Comparison of ENCODE assay signal across 1 cellular context in the genomic region with DNA sequence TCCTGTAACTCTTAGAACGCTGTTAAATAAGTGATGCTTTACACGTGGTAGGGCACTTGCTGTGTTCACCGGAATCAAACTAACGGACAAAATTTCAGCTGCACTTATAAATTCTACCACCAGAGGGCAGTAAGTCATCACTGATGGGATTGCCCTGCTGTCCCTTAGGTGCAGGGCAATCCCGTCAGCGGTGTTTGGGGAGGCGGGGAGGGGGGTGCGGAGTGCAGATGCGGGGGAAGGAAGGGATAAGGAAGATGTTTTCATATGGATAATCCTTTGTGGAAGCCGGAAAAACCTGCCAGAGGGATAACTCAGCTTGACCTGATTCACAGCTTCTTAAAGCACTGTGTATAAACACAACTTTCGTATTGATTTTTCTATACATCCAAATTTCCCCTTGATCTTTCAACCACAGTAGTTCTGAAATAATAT.
TF ChIP-seq lines count a peak whose summit lies in the region.

No MANE protein-coding gene starts in this region.

TF ChIP-seq in SK-N-SH, 30 proteins besides CTCF, POLR2A, EP300 and RAD21 (continued from another document):
- no peak for TF ChIP-seq TAF1 (IDR thresholded peaks at IDR 0.05; ENCODE audit: borderline replicate concordance, low read depth, low read length)
